ENCODE assay signal across 10 cellular contexts in the genomic region with DNA sequence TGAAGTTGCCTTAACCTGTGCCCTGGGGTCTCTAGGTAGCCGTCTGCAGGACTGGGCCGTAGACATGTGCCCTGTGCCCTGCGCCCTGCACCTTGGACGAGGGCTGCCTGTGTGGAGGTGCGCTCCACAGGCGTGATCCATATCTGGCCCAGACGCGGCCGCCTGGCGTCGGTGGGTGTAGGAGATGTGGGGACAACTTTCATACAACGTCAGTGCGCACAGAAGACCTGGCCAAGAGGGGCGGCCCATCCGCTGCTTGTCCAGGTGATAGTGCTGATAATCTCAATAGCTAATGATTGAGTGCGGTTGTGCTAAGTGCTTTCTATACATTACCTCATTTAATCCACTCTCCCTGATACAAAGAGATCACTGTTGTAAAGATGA. TPM values are rescaled to one million over a fixed set of nuclear protein-coding genes. Genes with fewer than 3 reads are reported as not detected.
DNase-seq lines count a peak whose midpoint lies in the region; ATAC-seq and TF ChIP-seq lines count a peak whose summit lies in the region.
"Had no signal": no experiment of that assay in that cellular context is flagged by ENCODE, and none has a peak within 500 bp of the region (broad histone marks: within the 10 kb centered on the region; RNA-seq: fewer than 3 reads in every experiment).

No MANE protein-coding gene starts in this region.

- no peaks in the 10 kb centered on the region for H3K9me3 Mint-ChIP-seq in CD4-positive, alpha-beta T cell
- H3K9me3 Mint-ChIP-seq in neural crest cell = peaks cover under 1% of the 10 kb centered on the region

- POLR2A ChIA-PET in CD4-positive, alpha-beta T cell (lab: Charles Lee) = interaction anchor here (0.7 to 9.3 kb wide), 7 partner anchors 14 to 124 kb away, joined by 3 to 277 read pairs (median 66); no protein-coding TSS in a partner anchor

- H3K36me3 ChIP-seq in HUES6 (ENCODE audit: control insufficient read depth, insufficient read depth, low read length) = no peaks in the 10 kb centered on the region
- H3K36me3 ChIP-seq: tibial artery had no signal

- H3K9me3 ChIP-seq in CD4-positive, alpha-beta T cell (ENCODE audit: control insufficient read depth, low read length) = no peaks in the 10 kb centered on the region
- no peaks in the 10 kb centered on the region for H3K9me3 ChIP-seq in HUES6 (ENCODE audit: control insufficient read depth, insufficient read depth, low read depth, low read length)
- H3K9me3 ChIP-seq: tibial artery had no signal

- intact Hi-C loops in CD4-positive, alpha-beta T cell (cut with DNase I, micrococcal nuclease) = no loop called here
- intact Hi-C loops in dorsolateral prefrontal cortex (cut with DNase I) = loop anchor here (2.0 to 10.0 kb wide), 3 partner anchors 70 to 118 kb away; no protein-coding TSS in a partner anchor

- H3K27ac ChIP-seq in CD4-positive, alpha-beta T cell (ENCODE audit: low read depth, low read length) = peak overlapping the region; percentile 87
- H3K27ac ChIP-seq in HUES6 (ENCODE audit: low read depth, low read length) (no peak overlapping the region), dorsolateral prefrontal cortex (peak overlapping the region in 39 of 59 donors; percentile 14 to 81 (median 68))
- H3K27ac ChIP-seq: tibial artery had no signal

- no peak for DNase-seq in CD4-positive, alpha-beta T cell
- peak in 2 of 10 donors; percentile 35 to 39 for DNase-seq in dorsolateral prefrontal cortex
- DNase-seq in neural crest cell (ENCODE audit: low read depth, low spot score) = no peak
- no peak for DNase-seq in putamen (ENCODE audit: low spot score)
- no peak for DNase-seq in NCI-H226
- DNase-seq: NCI-H1048 had no signal

- CTCF ChIA-PET in CD4-positive, alpha-beta T cell (lab: Charles Lee) = interaction anchor here (1.0 to 7.3 kb wide), 13 partner anchors 12 to 122 kb away, joined by 3 to 247 read pairs (median 11); a partner anchor contains a TSS

- peak overlapping the region; percentile 92 for H3K4me3 Mint-ChIP-seq in CD4-positive, alpha-beta T cell
- H3K4me3 Mint-ChIP-seq in neural crest cell = peak overlapping the region; percentile 87

- H3K9ac ChIP-seq in HUES6 (ENCODE audit: low read length) = no peak overlapping the region

- peaks cover 63% of the 10 kb centered on the region for H3K4me1 Mint-ChIP-seq in CD4-positive, alpha-beta T cell (ENCODE audit: low read depth)
- H3K4me1 Mint-ChIP-seq in neural crest cell = peaks cover 4% of the 10 kb centered on the region

- no peaks in the 10 kb centered on the region for H3K27me3 Mint-ChIP-seq in CD4-positive, alpha-beta T cell
- H3K27me3 Mint-ChIP-seq in neural crest cell (ENCODE audit: low read depth) = peaks cover 54% of the 10 kb centered on the region

- peak overlapping the region; percentile 93 for H3K27ac Mint-ChIP-seq in CD4-positive, alpha-beta T cell
- no peak overlapping the region for H3K27ac Mint-ChIP-seq in neural crest cell (ENCODE audit: unreplicated experiment)

- H3K36me3 Mint-ChIP-seq in CD4-positive, alpha-beta T cell (ENCODE audit: low read depth) = peaks cover 37% of the 10 kb centered on the region
- no peaks in the 10 kb centered on the region for H3K36me3 Mint-ChIP-seq in neural crest cell (ENCODE audit: low read depth)

- H3K4me1 ChIP-seq in HUES6 (ENCODE audit: control insufficient read depth, insufficient read depth, low read length) = peaks cover 9% of the 10 kb centered on the region; the same call in 1 of the 2 replicates

- TF ChIP-seq CTCF in CD4-positive, alpha-beta T cell (IDR thresholded peaks at IDR 0.05) = no peak
- TF ChIP-seq CTCF in dorsolateral prefrontal cortex (IDR thresholded peaks at IDR 0.05 in 54 of 56, conservative IDR thresholded peaks at IDR 0.05 in 2 of 56; ENCODE audit: low read depth in 1 of 56, partially characterized antibody in 56 of 56) (no peak), neural crest cell (conservative IDR thresholded peaks at IDR 0.05) (no peak)

- no peaks in the 10 kb centered on the region for H3K27me3 ChIP-seq in CD4-positive, alpha-beta T cell (ENCODE audit: control insufficient read depth, insufficient read depth, low read length)
- peaks cover 48% of the 10 kb centered on the region for H3K27me3 ChIP-seq in HUES6 (ENCODE audit: control insufficient read depth, insufficient read depth, low read length)
- no peaks in the 10 kb centered on the region for H3K27me3 ChIP-seq in dorsolateral prefrontal cortex

- no peak for ATAC-seq in CD4-positive, alpha-beta T cell (ENCODE audit: poor library complexity)
- no peak for ATAC-seq in GM21786 (IDR thresholded peaks at IDR 0.05; ENCODE audit: unreplicated experiment)
- ATAC-seq in HG03045 (IDR thresholded peaks at IDR 0.05; ENCODE audit: unreplicated experiment) = no peak

- H3K4me3 ChIP-seq in HUES6 (ENCODE audit: low read depth, low read length) (peak overlapping the region; percentile 62), dorsolateral prefrontal cortex (peak overlapping the region in 56 of 59 donors; percentile 41 to 81 (median 69))

RNA-seq across cellular contexts. Expression of a gene that starts 0.7 kb away (rescaled TPM):
- total RNA-seq in CD4-positive, alpha-beta T cell = 10 to 100 TPM; 66.6 to 69.7 TPM
- total RNA-seq in dorsolateral prefrontal cortex = 10 to 100 TPM; 12.6 to 59.7 (median 33.3) TPM
- 1.6 and 1.8 TPM in 2 replicates for total RNA-seq in neural crest cell

Comparison
In these comparisons a context has a peak if more than half of its experiments do, and no peak if none do; other contexts are left out.
1. intact Hi-C loops: an anchor here in dorsolateral prefrontal cortex (2.0 to 10.0 kb wide); none called in CD4-positive, alpha-beta T cell.